6 cellular contexts compared by ENCODE assay signal in genomic region chr7:130162196-130162595, GRCh38. TPM values are rescaled to one million over a fixed set of nuclear protein-coding genes. Genes with fewer than 3 reads are reported as not detected.
"Had no signal": no experiment of that assay in that cellular context is flagged by ENCODE, and none has a peak within 500 bp of the region (broad histone marks: within the 10 kb centered on the region; RNA-seq: fewer than 3 reads in every experiment).

No MANE protein-coding gene starts in this region.

- DNase-seq: H9, HCEC 1CT, IMR-90 had no signal

- H3K4me3 Mint-ChIP-seq: GM23338, H9 had no signal

- H3K27ac Mint-ChIP-seq: GM23338, H9 had no signal

- ATAC-seq: GM23338 had no signal

- H3K4me1 Mint-ChIP-seq: GM23338, H9 had no signal

- H3K4me3 ChIP-seq: GM23338 had no signal

- H3K4me2 ChIP-seq: GM23338 had no signal

- H2AFZ ChIP-seq: GM23338 had no signal

RNA-seq across cellular contexts. Expression of gene SSMEM1, which starts 45.5 kb away (rescaled TPM):
- total RNA-seq: GM23338, H1, H9, HT-29, IMR-90 had no signal
